16 cellular contexts compared by ENCODE assay signal in the genomic region with DNA sequence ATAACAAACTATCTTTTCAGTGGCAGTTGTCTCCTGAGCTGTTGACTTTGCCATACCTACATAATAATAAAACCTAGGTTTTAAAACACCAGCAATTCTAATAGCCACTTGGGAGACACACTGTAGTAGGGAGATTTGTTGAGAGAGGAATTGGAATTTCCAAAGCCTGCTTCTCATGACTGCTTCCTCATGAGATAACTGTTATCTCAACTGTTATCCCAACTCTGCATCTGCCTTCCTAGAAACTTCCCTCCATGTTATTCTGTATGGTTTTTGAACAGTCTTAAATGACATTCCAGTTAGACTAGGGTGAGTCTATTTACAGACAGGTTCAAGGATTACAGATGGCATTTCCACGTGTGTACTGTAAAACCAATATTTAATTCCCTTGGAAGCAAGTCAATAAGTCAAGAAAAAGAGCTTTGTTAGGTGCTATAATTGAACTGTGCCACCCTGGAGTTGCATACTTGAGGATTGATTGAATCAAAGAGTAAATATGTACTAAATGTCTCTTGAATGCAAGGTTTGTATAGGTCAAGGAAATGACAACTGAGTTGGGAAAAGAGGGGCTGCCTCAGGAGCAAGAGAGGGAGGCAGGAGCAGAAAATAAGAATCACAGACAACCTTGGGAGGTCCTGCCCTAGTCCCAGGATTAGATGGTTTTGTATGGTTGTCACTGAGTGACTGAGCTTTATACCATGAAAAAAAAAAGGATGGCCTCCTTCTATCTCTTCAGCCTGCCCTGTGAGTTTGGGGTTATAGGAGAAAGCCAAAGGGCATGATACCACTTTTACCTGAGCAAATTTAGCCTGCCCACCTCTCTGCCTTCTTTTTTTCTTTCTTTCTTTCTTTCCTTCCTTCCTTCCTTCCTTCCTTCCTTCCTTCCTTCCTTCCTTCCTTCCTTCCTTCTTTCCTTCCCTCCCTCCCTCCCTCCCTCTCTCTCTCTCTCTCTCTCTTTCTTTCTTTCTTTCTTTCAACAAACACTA.
"Had no signal": no experiment of that assay in that cellular context is flagged by ENCODE, and none has a peak within 500 bp of the region (broad histone marks: within the 10 kb centered on the region; RNA-seq: fewer than 3 reads in every experiment).

No MANE protein-coding gene starts in this region.

- H3K4me3 ChIP-seq: gastrocnemius medialis, heart right ventricle, thyroid gland had no signal

- H3K27ac ChIP-seq: epithelial cell of prostate, gastrocnemius medialis, heart right ventricle, thyroid gland had no signal

- H3K36me3 ChIP-seq: gastrocnemius medialis, thyroid gland had no signal

- DNase-seq: activated CD4-positive, alpha-beta T cell treated with anti-CD3 and anti-CD28 coated beads, Interleukin-2, amount 10 ng/mL, durations not matched to agents 7 days and 5 days; activated naive CD4-positive, alpha-beta T cell treated with anti-CD3 and anti-CD28 coated beads, Interleukin-2, amount 10 ng/mL, durations not matched to agents 7 days and 5 days; activated T-cell treated with anti-CD3 and anti-CD28 coated beads for 4 hours; caudate nucleus; cortex of kidney; effector memory CD4-positive, alpha-beta T cell; gastrocnemius medialis; heart right ventricle; kidney glomerular epithelial cell; occipital lobe; stimulated activated CD4-positive, alpha-beta T cell treated with anti-CD3 and anti-CD28 coated beads, Interleukin-4, amount 100 ng/mL, for 24 hours; thyroid gland had no signal

- H3K9me3 ChIP-seq: gastrocnemius medialis, heart right ventricle, thyroid gland had no signal

- H3K27me3 ChIP-seq: heart right ventricle, thyroid gland had no signal

- H3K4me1 ChIP-seq: gastrocnemius medialis, heart right ventricle, thyroid gland had no signal

- ATAC-seq: activated T-helper 17 cell treated with anti-CD3 and anti-CD28 coated beads, Interleukin-2, amount 50 U/mL, for 72 hours; gastrocnemius medialis; heart right ventricle; SK-N-SH treated with all-trans-retinoic acid at 6 μM for 48 hours; WTC11 had no signal
